ENCODE assay signal across 1 cellular context in genomic region chr14:86708846-86709339, GRCh38.
TF ChIP-seq lines count a peak whose summit lies in the region.

No MANE protein-coding gene starts in this region.

TF ChIP-seq in HepG2, 621 proteins besides CTCF, POLR2A, EP300 and RAD21 (continued from another document and continues in another):
- TF ChIP-seq FUBP1 (CRISPR knock-in tag; IDR thresholded peaks at IDR 0.05; ENCODE audit: borderline replicate concordance) (no peak), RXRB (CRISPR knock-in tag; IDR thresholded peaks at IDR 0.05; ENCODE audit: borderline replicate concordance) (peak; percentile 96), KMT2A (CRISPR knock-in tag; IDR thresholded peaks at IDR 0.05) (no peak), SYNCRIP (IDR thresholded peaks at IDR 0.05; ENCODE audit: insufficient read depth, low read depth, low read length) (no peak), ZHX2 (IDR thresholded peaks at IDR 0.05; ENCODE audit: low read depth) (no peak), ZHX2 (CRISPR knock-in tag; IDR thresholded peaks at IDR 0.05; ENCODE audit: borderline replicate concordance) (no peak; the same call in 1 of the 2 replicates), E2F2 (CRISPR knock-in tag; IDR thresholded peaks at IDR 0.05; ENCODE audit: borderline replicate concordance) (no peak), NFIC (IDR thresholded peaks at IDR 0.05; ENCODE audit: low read length) (peak; percentile 96; the same call in 1 of the 2 replicates), ZNF746 (CRISPR knock-in tag; IDR thresholded peaks at IDR 0.05) (no peak), GATAD1 (CRISPR knock-in tag; IDR thresholded peaks at IDR 0.05) (peak; percentile 56), YEATS2 (CRISPR knock-in tag; IDR thresholded peaks at IDR 0.05; ENCODE audit: borderline replicate concordance) (peak; percentile 45; the same call in 1 of the 2 replicates), ZNF367 (CRISPR knock-in tag; IDR thresholded peaks at IDR 0.05; ENCODE audit: borderline replicate concordance) (no peak), ZNF333 (CRISPR knock-in tag; IDR thresholded peaks at IDR 0.05; ENCODE audit: borderline replicate concordance) (no peak), ZNF331 (CRISPR knock-in tag; IDR thresholded peaks at IDR 0.05) (peak; percentile 94), KIAA2018 (CRISPR knock-in tag; IDR thresholded peaks at IDR 0.05; ENCODE audit: borderline replicate concordance) (no peak), ZIK1 (CRISPR knock-in tag; IDR thresholded peaks at IDR 0.05; ENCODE audit: borderline replicate concordance, low read depth) (no peak), KDM6A (CRISPR knock-in tag; IDR thresholded peaks at IDR 0.05; ENCODE audit: low read depth) (peak; percentile 97), FOXO1 (CRISPR knock-in tag; IDR thresholded peaks at IDR 0.05) (peak; percentile 97), FOXP1 (IDR thresholded peaks at IDR 0.05) (peak; percentile 64), FOXP1 (CRISPR knock-in tag; IDR thresholded peaks at IDR 0.05) (peak; percentile 95), ZNF354B (CRISPR knock-in tag; IDR thresholded peaks at IDR 0.05) (no peak), TCF7 (IDR thresholded peaks at IDR 0.05; ENCODE audit: low read depth) (peak; percentile 94), CENPX (CRISPR knock-in tag; IDR thresholded peaks at IDR 0.05) (no peak), ZKSCAN1 (IDR thresholded peaks at IDR 0.05; ENCODE audit: low read length) (no peak), U2AF1 (optimal IDR thresholded peaks at IDR 0.05; ENCODE audit: low read depth, low read length) (no peak), YY1 (IDR thresholded peaks at IDR 0.05; ENCODE audit: insufficient read depth, insufficient replicate concordance, low read depth, low read length) (no peak), ZNF343 (CRISPR knock-in tag; IDR thresholded peaks at IDR 0.05) (no peak)
- TF ChIP-seq, protein P1, sequence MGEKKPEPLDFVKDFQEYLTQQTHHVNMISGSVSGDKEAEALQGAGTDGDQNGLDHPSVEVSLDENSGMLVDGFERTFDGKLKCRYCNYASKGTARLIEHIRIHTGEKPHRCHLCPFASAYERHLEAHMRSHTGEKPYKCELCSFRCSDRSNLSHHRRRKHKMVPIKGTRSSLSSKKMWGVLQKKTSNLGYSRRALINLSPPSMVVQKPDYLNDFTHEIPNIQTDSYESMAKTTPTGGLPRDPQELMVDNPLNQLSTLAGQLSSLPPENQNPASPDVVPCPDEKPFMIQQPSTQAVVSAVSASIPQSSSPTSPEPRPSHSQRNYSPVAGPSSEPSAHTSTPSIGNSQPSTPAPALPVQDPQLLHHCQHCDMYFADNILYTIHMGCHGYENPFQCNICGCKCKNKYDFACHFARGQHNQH (CRISPR knock-in tag; IDR thresholded peaks at IDR 0.05), result peak; percentile 82
- TF ChIP-seq, protein P2, sequence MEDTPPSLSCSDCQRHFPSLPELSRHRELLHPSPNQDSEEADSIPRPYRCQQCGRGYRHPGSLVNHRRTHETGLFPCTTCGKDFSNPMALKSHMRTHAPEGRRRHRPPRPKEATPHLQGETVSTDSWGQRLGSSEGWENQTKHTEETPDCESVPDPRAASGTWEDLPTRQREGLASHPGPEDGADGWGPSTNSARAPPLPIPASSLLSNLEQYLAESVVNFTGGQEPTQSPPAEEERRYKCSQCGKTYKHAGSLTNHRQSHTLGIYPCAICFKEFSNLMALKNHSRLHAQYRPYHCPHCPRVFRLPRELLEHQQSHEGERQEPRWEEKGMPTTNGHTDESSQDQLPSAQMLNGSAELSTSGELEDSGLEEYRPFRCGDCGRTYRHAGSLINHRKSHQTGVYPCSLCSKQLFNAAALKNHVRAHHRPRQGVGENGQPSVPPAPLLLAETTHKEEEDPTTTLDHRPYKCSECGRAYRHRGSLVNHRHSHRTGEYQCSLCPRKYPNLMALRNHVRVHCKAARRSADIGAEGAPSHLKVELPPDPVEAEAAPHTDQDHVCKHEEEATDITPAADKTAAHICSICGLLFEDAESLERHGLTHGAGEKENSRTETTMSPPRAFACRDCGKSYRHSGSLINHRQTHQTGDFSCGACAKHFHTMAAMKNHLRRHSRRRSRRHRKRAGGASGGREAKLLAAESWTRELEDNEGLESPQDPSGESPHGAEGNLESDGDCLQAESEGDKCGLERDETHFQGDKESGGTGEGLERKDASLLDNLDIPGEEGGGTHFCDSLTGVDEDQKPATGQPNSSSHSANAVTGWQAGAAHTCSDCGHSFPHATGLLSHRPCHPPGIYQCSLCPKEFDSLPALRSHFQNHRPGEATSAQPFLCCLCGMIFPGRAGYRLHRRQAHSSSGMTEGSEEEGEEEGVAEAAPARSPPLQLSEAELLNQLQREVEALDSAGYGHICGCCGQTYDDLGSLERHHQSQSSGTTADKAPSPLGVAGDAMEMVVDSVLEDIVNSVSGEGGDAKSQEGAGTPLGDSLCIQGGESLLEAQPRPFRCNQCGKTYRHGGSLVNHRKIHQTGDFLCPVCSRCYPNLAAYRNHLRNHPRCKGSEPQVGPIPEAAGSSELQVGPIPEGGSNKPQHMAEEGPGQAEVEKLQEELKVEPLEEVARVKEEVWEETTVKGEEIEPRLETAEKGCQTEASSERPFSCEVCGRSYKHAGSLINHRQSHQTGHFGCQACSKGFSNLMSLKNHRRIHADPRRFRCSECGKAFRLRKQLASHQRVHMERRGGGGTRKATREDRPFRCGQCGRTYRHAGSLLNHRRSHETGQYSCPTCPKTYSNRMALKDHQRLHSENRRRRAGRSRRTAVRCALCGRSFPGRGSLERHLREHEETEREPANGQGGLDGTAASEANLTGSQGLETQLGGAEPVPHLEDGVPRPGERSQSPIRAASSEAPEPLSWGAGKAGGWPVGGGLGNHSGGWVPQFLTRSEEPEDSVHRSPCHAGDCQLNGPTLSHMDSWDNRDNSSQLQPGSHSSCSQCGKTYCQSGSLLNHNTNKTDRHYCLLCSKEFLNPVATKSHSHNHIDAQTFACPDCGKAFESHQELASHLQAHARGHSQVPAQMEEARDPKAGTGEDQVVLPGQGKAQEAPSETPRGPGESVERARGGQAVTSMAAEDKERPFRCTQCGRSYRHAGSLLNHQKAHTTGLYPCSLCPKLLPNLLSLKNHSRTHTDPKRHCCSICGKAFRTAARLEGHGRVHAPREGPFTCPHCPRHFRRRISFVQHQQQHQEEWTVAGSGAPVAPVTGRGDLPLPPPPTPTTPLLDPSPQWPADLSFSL (CRISPR knock-in tag; IDR thresholded peaks at IDR 0.05), result no peak
- TF ChIP-seq, protein P3, sequence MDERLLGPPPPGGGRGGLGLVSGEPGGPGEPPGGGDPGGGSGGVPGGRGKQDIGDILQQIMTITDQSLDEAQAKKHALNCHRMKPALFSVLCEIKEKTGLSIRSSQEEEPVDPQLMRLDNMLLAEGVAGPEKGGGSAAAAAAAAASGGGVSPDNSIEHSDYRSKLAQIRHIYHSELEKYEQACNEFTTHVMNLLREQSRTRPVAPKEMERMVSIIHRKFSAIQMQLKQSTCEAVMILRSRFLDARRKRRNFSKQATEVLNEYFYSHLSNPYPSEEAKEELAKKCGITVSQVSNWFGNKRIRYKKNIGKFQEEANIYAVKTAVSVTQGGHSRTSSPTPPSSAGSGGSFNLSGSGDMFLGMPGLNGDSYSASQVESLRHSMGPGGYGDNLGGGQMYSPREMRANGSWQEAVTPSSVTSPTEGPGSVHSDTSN (CRISPR knock-in tag; IDR thresholded peaks at IDR 0.05), result no peak
